12 cellular contexts compared by ENCODE assay signal in genomic region chr1:234769284-234769998, GRCh38.
DNase-seq lines count a peak whose midpoint lies in the region; ATAC-seq, FAIRE-seq and TF ChIP-seq lines count a peak whose summit lies in the region.
"Had no signal": no experiment of that assay in that cellular context is flagged by ENCODE, and none has a peak within 500 bp of the region (broad histone marks: within the 10 kb centered on the region; RNA-seq: fewer than 3 reads in every experiment).

No MANE protein-coding gene starts in this region.

- H3K4me3 Mint-ChIP-seq in CD4-positive, CD25-positive, alpha-beta regulatory T cell = peak overlapping the region in 1 of 4 donors; percentile 26
- H3K4me3 Mint-ChIP-seq in astrocyte (ENCODE audit: unreplicated experiment) (no peak overlapping the region), nephron (peak overlapping the region; percentile 17 to 44 (median 41))

- no peak overlapping the region for H3K27ac ChIP-seq in CD4-positive, CD25-positive, alpha-beta regulatory T cell (ENCODE audit: insufficient read depth, low read length, poor library complexity, severe bottlenecking)
- H3K27ac ChIP-seq in astrocyte (ENCODE audit: low read depth, low read length) = no peak overlapping the region
- H3K27ac ChIP-seq in pancreas = no peak overlapping the region
- H3K27ac ChIP-seq: coronary artery had no signal

- no peaks in the 10 kb centered on the region for H3K36me3 Mint-ChIP-seq in CD4-positive, CD25-positive, alpha-beta regulatory T cell
- H3K36me3 Mint-ChIP-seq in astrocyte (ENCODE audit: low read depth, unreplicated experiment) = peaks cover 4% of the 10 kb centered on the region
- no peaks in the 10 kb centered on the region for H3K36me3 Mint-ChIP-seq in nephron (ENCODE audit: low read depth)

- peaks cover 38% of the 10 kb centered on the region for H3K4me1 ChIP-seq in CD4-positive, CD25-positive, alpha-beta regulatory T cell (ENCODE audit: control insufficient read depth, insufficient read depth, low read length, poor library complexity, severe bottlenecking)
- H3K4me1 ChIP-seq in astrocyte (ENCODE audit: insufficient read depth, low read length) (peaks cover 28% of the 10 kb centered on the region), pancreas (peaks cover 0 to 4% (median 0%) of the 10 kb centered on the region in 3 donors)

- in situ Hi-C loops in G401 (cut with HindIII; ENCODE audit: low sequenced_read_pairs) = no loop called here

- no peaks in the 10 kb centered on the region for H3K27me3 ChIP-seq in CD4-positive, CD25-positive, alpha-beta regulatory T cell (ENCODE audit: control insufficient read depth, insufficient read depth, low read length)
- H3K27me3 ChIP-seq in astrocyte (ENCODE audit: insufficient read depth, low read length) = no peaks in the 10 kb centered on the region
- H3K27me3 ChIP-seq in pancreas = no peaks in the 10 kb centered on the region
- H3K27me3 ChIP-seq: Peyer's patch had no signal

- no peak overlapping the region for H3K4me2 ChIP-seq in astrocyte (ENCODE audit: low read length)

- H3K9me3 ChIP-seq in CD4-positive, CD25-positive, alpha-beta regulatory T cell (ENCODE audit: control insufficient read depth in 2 of 2, low read length in 2 of 2) = no peaks in the 10 kb centered on the region
- H3K9me3 ChIP-seq in astrocyte (ENCODE audit: insufficient read depth, low read depth, low read length) (no peaks in the 10 kb centered on the region), pancreas (no peaks in the 10 kb centered on the region)
- H3K9me3 ChIP-seq: Peyer's patch had no signal

- H4K20me1 ChIP-seq in astrocyte (ENCODE audit: insufficient read depth, low read length) = no peaks in the 10 kb centered on the region

- H3K36me3 ChIP-seq in CD4-positive, CD25-positive, alpha-beta regulatory T cell (ENCODE audit: control insufficient read depth, insufficient read depth, low read length) = no peaks in the 10 kb centered on the region
- H3K36me3 ChIP-seq in astrocyte (ENCODE audit: insufficient read depth, low read length) (no peaks in the 10 kb centered on the region), pancreas (no peaks in the 10 kb centered on the region)
- H3K36me3 ChIP-seq: Peyer's patch had no signal

- ATAC-seq in CD4-positive, CD25-positive, alpha-beta regulatory T cell (ENCODE audit: low read depth in 2 of 2) = no peak
- ATAC-seq in pancreas = no peak
- ATAC-seq: esophagus mucosa had no signal

- no peak for DNase-seq in CD4-positive, CD25-positive, alpha-beta regulatory T cell
- DNase-seq in G401 (ENCODE audit: low spot score) (peak; percentile 76), astrocyte (ENCODE audit: low read depth) (no peak), pancreas (no peak), cerebellar nuclear complex (lab: John Stamatoyannopoulos, UW) (no peak)
- DNase-seq in stimulated activated naive CD4-positive, alpha-beta T cell treated with Interleukin-2 at 50 U/mL for 16 hours (lab: John Stamatoyannopoulos, UW) = no peak
- DNase-seq: kidney had no signal

- H2AFZ ChIP-seq in astrocyte (ENCODE audit: low read depth, low read length) = no peak overlapping the region

- intact Hi-C loops in pancreas (cut with DNase I) = loop anchor here in 1 of 3 donors (10.0 kb wide), 1 partner anchor 55 kb away; no protein-coding TSS in a partner anchor

- no peaks in the 10 kb centered on the region for H3K79me2 ChIP-seq in astrocyte (ENCODE audit: insufficient read depth, low read length)

- no peak overlapping the region for H3K9ac ChIP-seq in astrocyte (ENCODE audit: low read length)

- peak overlapping the region; percentile 63 to 94 (median 82) for H3K27ac Mint-ChIP-seq in CD4-positive, CD25-positive, alpha-beta regulatory T cell
- H3K27ac Mint-ChIP-seq in astrocyte (ENCODE audit: unreplicated experiment) = peak overlapping the region; percentile 27
- peak overlapping the region; percentile 66 to 90 (median 90) for H3K27ac Mint-ChIP-seq in nephron

- TF ChIP-seq CTCF in astrocyte (IDR thresholded peaks at IDR 0.05; ENCODE audit: insufficient read depth, low read depth, low read length) (no peak), nephron (IDR thresholded peaks at IDR 0.05; ENCODE audit: unreplicated experiment in 3 of 3) (no peak), pancreas (IDR thresholded peaks at IDR 0.05) (no peak)

- H3K27me3 Mint-ChIP-seq in CD4-positive, CD25-positive, alpha-beta regulatory T cell = peaks cover 6% of the 10 kb centered on the region
- H3K27me3 Mint-ChIP-seq in astrocyte (ENCODE audit: low read depth, unreplicated experiment) (peaks cover 7% of the 10 kb centered on the region), nephron (ENCODE audit: low read depth) (peaks cover 4% of the 10 kb centered on the region)
- H3K27me3 Mint-ChIP-seq: IgD-negative memory B cell had no signal

- 92 to 94% methylated on average over 13 of the region's 13 CpGs for WGBS in pancreas, 2 donors

- H3K9me3 Mint-ChIP-seq in CD4-positive, CD25-positive, alpha-beta regulatory T cell = no peaks in the 10 kb centered on the region
- H3K9me3 Mint-ChIP-seq in astrocyte (ENCODE audit: unreplicated experiment) (peaks cover 2% of the 10 kb centered on the region), nephron (no peaks in the 10 kb centered on the region)
- H3K9me3 Mint-ChIP-seq: IgD-negative memory B cell had no signal

- H3K4me3 ChIP-seq in CD4-positive, CD25-positive, alpha-beta regulatory T cell (ENCODE audit: low read depth, low read length) = no peak overlapping the region
- no peak overlapping the region for H3K4me3 ChIP-seq in astrocyte (ENCODE audit: insufficient read depth, low read depth, low read length)
- H3K4me3 ChIP-seq in pancreas = no peak overlapping the region
- H3K4me3 ChIP-seq: coronary artery, Peyer's patch had no signal

- peaks cover 26 to 60% (median 34%) of the 10 kb centered on the region in 4 donors for H3K4me1 Mint-ChIP-seq in CD4-positive, CD25-positive, alpha-beta regulatory T cell
- H3K4me1 Mint-ChIP-seq in astrocyte (ENCODE audit: low read depth, unreplicated experiment) = peaks cover 38% of the 10 kb centered on the region
- H3K4me1 Mint-ChIP-seq in nephron = peaks cover 47% of the 10 kb centered on the region

- FAIRE-seq in astrocyte (lab: Jason Lieb, UNC) (no peak), pancreas (lab: Jason Lieb, UNC) (no peak)
- FAIRE-seq: kidney had no signal

Comparison
In these comparisons a context has a peak if more than half of its experiments do, and no peak if none do; other contexts are left out.
1. H3K27ac Mint-ChIP-seq: peak in every context shown above with its lines; median percentile 90 in nephron; 82 in CD4-positive, CD25-positive, alpha-beta regulatory T cell; 27 in astrocyte.